ENCODE assay signal across 25 cellular contexts in the genomic region with DNA sequence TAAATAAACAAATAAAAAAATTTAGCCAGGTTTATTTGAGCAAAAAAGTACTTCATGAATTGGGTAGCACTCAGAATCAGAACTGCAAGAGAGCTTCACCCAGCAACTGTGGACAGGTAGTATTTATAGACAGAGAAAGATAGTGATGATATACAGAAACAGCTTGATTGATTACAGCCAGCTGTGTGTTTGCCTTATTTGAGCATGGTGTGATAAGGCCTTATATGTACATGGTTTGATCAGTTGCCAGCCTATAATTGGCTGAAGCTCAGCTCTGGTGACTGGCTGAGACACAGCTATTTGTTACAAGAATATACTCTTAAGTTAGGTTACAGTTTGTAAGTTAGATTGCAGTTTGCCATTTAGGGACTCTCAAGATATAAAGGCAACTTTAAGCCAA.
"Had no signal": no experiment of that assay in that cellular context is flagged by ENCODE, and none has a peak within 500 bp of the region (broad histone marks: within the 10 kb centered on the region; RNA-seq: fewer than 3 reads in every experiment).

No MANE protein-coding gene starts in this region.

- DNase-seq: activated CD4-positive, alpha-beta T cell treated with anti-CD3 and anti-CD28 coated beads for 1 hour; activated CD8-positive, alpha-beta memory T cell treated with anti-CD3 and anti-CD28 coated beads for 24 hours; activated CD8-positive, alpha-beta memory T cell treated with anti-CD3 and anti-CD28 coated beads, Interleukin-2, amount 50 U/mL, for 48 hours; activated effector memory CD4-positive, alpha-beta T cell treated with Interleukin-2 at 50 U/mL for 16 hours; activated T-cell treated with anti-CD3 and anti-CD28 coated beads, Interleukin-2, amount 50 U/mL, for 48 hours; dermis blood vessel endothelial cell; effector memory CD4-positive, alpha-beta T cell; esophagus squamous epithelium; hypothalamus; mammary epithelial cell; midbrain; naive B cell; right cardiac atrium; stimulated activated CD4-positive, alpha-beta T cell treated with anti-CD3 and anti-CD28 coated beads, Interleukin-15, amount 100 ng/mL, for 24 hours; stimulated activated CD4-positive, alpha-beta T cell treated with anti-CD3 and anti-CD28 coated beads, Interleukin-2, amount 100 ng/mL, for 48 hours; T-helper 17 cell; transverse colon; uterus; WERI-Rb-1 had no signal

- H3K36me3 ChIP-seq: esophagus squamous epithelium, prostate gland, suprapubic skin, transverse colon, uterus, WERI-Rb-1 had no signal

- H3K4me1 ChIP-seq: esophagus squamous epithelium, prostate gland, suprapubic skin, transverse colon, uterus had no signal

- H3K4me3 Mint-ChIP-seq: activated naive CD4-positive, alpha-beta T cell treated with anti-CD3 and anti-CD28 coated beads, Interleukin-2, amount 50 U/mL, for 24 hours; naive B cell; neural crest cell; stimulated activated naive CD8-positive, alpha-beta T cell treated with anti-CD3 and anti-CD28 coated beads, Interleukin-15, Interleukin-2, amounts not matched to agents 100 ng/mL and 50 ng/mL, for 24 hours; T-helper 17 cell had no signal

- H3K4me3 ChIP-seq: esophagus squamous epithelium, prostate gland, skin epidermis, suprapubic skin, transverse colon, uterus had no signal

- H3K9me3 ChIP-seq: prostate gland, transverse colon, uterus had no signal

- ATAC-seq: T-helper 17 cell had no signal

- H3K27ac ChIP-seq: esophagus squamous epithelium, prostate gland, skin epidermis, suprapubic skin, transverse colon, uterus, WERI-Rb-1 had no signal

- H3K4me1 Mint-ChIP-seq: activated naive CD4-positive, alpha-beta T cell treated with anti-CD3 and anti-CD28 coated beads, Interleukin-2, amount 50 U/mL, for 24 hours; naive B cell; neural crest cell; T-helper 17 cell had no signal

- H3K27me3 ChIP-seq: esophagus squamous epithelium, suprapubic skin, transverse colon, uterus had no signal

- H3K27ac Mint-ChIP-seq: activated naive CD4-positive, alpha-beta T cell treated with anti-CD3 and anti-CD28 coated beads, Interleukin-2, amount 50 U/mL, for 24 hours; naive B cell; stimulated activated naive CD8-positive, alpha-beta T cell treated with anti-CD3 and anti-CD28 coated beads, Interleukin-15, Interleukin-2, amounts not matched to agents 100 ng/mL and 50 ng/mL, for 24 hours; T-helper 17 cell had no signal
